Comparison of ENCODE assay signal across 23 cellular contexts in genomic region chr22:24142831-24143230, GRCh38. TPM values are rescaled to one million over a fixed set of nuclear protein-coding genes. Genes with fewer than 3 reads are reported as not detected.
DNase-seq lines count a peak whose midpoint lies in the region; ATAC-seq and TF ChIP-seq lines count a peak whose summit lies in the region.
"Had no signal": no experiment of that assay in that cellular context is flagged by ENCODE, and none has a peak within 500 bp of the region (broad histone marks: within the 10 kb centered on the region; RNA-seq: fewer than 3 reads in every experiment).

No MANE protein-coding gene starts in this region.

- peak overlapping the region; percentile 91 for H3K27ac ChIP-seq in left ventricle myocardium inferior (replicated peaks)
- peak overlapping the region; percentile 98 for H3K27ac ChIP-seq in angular gyrus (ENCODE audit: low read depth, low read length)
- H3K27ac ChIP-seq in uterus: peak overlapping the region; percentile 21 to 84
- H3K27ac ChIP-seq: testis had no signal

- no peaks in the 10 kb centered on the region for H3K9me3 Mint-ChIP-seq in nephron
- H3K9me3 Mint-ChIP-seq: endodermal cell had no signal

- DNase-seq in left ventricle myocardium inferior (no peak), left ventricle myocardium superior (no peak), uterus (no peak), AG08396 (ENCODE audit: low spot score) (no peak), NCI-H2029 treated with DMSO at 0.1 percent for 48 hours (lab: John Stamatoyannopoulos, UW) (no peak)
- DNase-seq: ACHN; activated CD4-positive, alpha-beta T cell treated with anti-CD3 and anti-CD28 coated beads for 4 hours; Caco-2; central memory CD4-positive, alpha-beta T cell; endodermal cell; MG63; NCI-H1694 treated with DMSO at 0.1 percent for 48 hours; NCI-H345; small intestine; stimulated activated CD4-positive, alpha-beta T cell treated with anti-CD3 and anti-CD28 coated beads, Interleukin-4, amount 100 ng/mL, for 24 hours; testis had no signal

- intact Hi-C loops in left ventricle myocardium inferior (cut with micrococcal nuclease) (no loop called here), left ventricle myocardium superior (cut with micrococcal nuclease) (no loop called here), uterus (cut with DNase I; ENCODE audit: low total_unique reads) (no loop called here)

- H3K36me3 ChIP-seq in left ventricle myocardium inferior: peaks cover 6% of the 10 kb centered on the region
- no peaks in the 10 kb centered on the region for H3K36me3 ChIP-seq in uterus

- H3K27ac Mint-ChIP-seq in nephron: peak overlapping the region in 2 of 3 experiments; percentile 64 to 97
- H3K27ac Mint-ChIP-seq: progenitor cell of endocrine pancreas had no signal

- ATAC-seq in left ventricle myocardium superior (no peak), GM18505 (IDR thresholded peaks at IDR 0.05; ENCODE audit: unreplicated experiment) (no peak)
- ATAC-seq: HepG2, SK-N-SH treated with all-trans-retinoic acid at 6 μM for 48 hours had no signal

- H3K4me1 ChIP-seq in left ventricle myocardium inferior (peaks cover 99% of the 10 kb centered on the region), uterus (peaks cover 17 to 27% of the 10 kb centered on the region in 2 donors)

- no peak overlapping the region for H3K4me3 ChIP-seq in left ventricle myocardium inferior
- H3K4me3 ChIP-seq in uterus: no peak overlapping the region
- H3K4me3 ChIP-seq: lung, MG63, testis had no signal

- no peaks in the 10 kb centered on the region for H3K27me3 ChIP-seq in left ventricle myocardium inferior (ENCODE audit: low read depth)
- H3K27me3 ChIP-seq in uterus: no peaks in the 10 kb centered on the region
- H3K27me3 ChIP-seq: MG63, testis had no signal

- no peaks in the 10 kb centered on the region for H3K27me3 Mint-ChIP-seq in nephron (ENCODE audit: low read depth)
- H3K27me3 Mint-ChIP-seq: progenitor cell of endocrine pancreas had no signal

- peaks cover 4% of the 10 kb centered on the region for H3K36me3 Mint-ChIP-seq in nephron (ENCODE audit: low read depth)

- H3K9me3 ChIP-seq in left ventricle myocardium inferior (replicated peaks) (no peaks in the 10 kb centered on the region), uterus (no peaks in the 10 kb centered on the region)
- H3K9me3 ChIP-seq: Caco-2, MG63, testis had no signal

- no peak overlapping the region for H3K4me3 Mint-ChIP-seq in nephron
- H3K4me3 Mint-ChIP-seq: endodermal cell had no signal

- peaks cover 43% of the 10 kb centered on the region for H3K4me1 Mint-ChIP-seq in nephron

- TF ChIP-seq POLR2A in uterus (IDR thresholded peaks at IDR 0.05): no peak
- TF ChIP-seq POLR2A in GM18505 (IDR thresholded peaks at IDR 0.05; ENCODE audit: borderline replicate concordance, extremely low read depth, insufficient read depth, insufficient read length): no peak

- no peak for TF ChIP-seq CTCF in left ventricle myocardium inferior (IDR thresholded peaks at IDR 0.05; ENCODE audit: borderline replicate concordance)
- TF ChIP-seq CTCF in nephron (IDR thresholded peaks at IDR 0.05; ENCODE audit: unreplicated experiment in 3 of 3): no peak
- no peak for TF ChIP-seq CTCF in uterus (IDR thresholded peaks at IDR 0.05)

RNA-seq across cellular contexts. Expression of gene SUSD2, which starts 38.5 kb away (rescaled TPM):
- total RNA-seq in left ventricle myocardium inferior: 3.2 TPM
- total RNA-seq in left ventricle myocardium superior: 3.3 TPM
- 10 to 100 TPM in 1 of 4 donors, 1 to 10 TPM in 2, under 1 TPM in 1; 0.88 to 17.6 (median 2.8) TPM for total RNA-seq in uterus
